8 cellular contexts compared by ENCODE assay signal in the genomic region with DNA sequence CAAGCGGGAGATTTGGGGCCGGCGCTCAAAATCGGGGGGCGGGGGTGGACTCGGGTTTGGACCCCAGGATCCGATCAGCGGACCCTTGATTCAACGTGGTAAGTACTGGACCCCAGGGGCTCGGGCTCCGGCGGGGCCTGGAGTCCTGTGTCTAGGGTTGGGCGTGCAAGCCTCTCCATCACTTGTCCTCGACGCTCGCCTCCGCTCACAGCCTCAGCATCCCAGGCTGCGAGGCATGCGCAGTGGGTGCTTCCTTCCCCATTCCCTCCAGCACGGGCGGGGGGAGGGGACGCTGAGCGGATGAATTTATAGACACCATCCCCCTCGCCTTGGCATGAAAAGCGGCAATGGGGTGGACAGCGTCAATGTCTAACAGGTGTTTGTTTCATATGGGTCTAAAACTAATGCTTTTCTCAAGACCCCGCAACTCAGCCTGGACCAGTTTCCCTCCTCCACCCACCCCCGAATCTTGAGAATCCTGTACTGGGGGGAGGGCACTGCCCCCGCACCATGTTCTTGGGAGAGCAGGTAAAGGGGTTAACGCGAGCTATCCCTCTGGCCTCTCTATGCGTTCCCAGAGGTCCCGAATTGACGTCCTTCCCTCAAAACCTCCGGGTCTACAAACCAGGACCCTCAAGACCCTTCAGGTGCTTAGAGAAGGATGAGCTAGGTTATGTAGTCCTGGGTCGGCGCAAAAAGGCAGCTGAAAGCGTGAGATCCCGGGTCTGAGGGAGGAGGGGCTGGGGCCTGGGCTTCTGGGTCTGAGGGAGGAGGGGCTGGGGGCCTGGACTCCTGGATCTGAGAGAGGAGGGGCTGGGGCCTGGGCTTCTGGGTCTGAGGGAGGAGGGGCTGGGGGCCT. TPM values are rescaled to one million over a fixed set of nuclear protein-coding genes. Genes with fewer than 3 reads are reported as not detected.
DNase-seq lines count a peak whose midpoint lies in the region; ATAC-seq, FAIRE-seq and TF ChIP-seq lines count a peak whose summit lies in the region.

No MANE protein-coding gene starts in this region.

- DNase-seq in GM18507 (ENCODE audit: extremely low spot score, insufficient read length, low read depth) (no peak), NCI-H446 treated with DMSO at 0.1 percent for 48 hours (lab: John Stamatoyannopoulos, UW) (peak; percentile 58), astrocyte of the spinal cord (ENCODE audit: low read depth, low spot score) (peak; percentile 73), hippocampal formation (lab: John Stamatoyannopoulos, UW) (peak; percentile 29 to 60), retina (peak; percentile 91), mesenteric fat pad (ENCODE audit: low spot score) (no peak)

- no peak for TF ChIP-seq CTCF in astrocyte of the spinal cord (IDR thresholded peaks at IDR 0.05; ENCODE audit: low read depth, low read length)

- in situ Hi-C loops in astrocyte of the spinal cord (cut with HindIII; ENCODE audit: low sequenced_read_pairs): no loop called here

- peak overlapping the region; percentile 53 for H3K4me3 ChIP-seq in astrocyte of the spinal cord (ENCODE audit: low read depth, low read length)

- ATAC-seq in GM21786 (IDR thresholded peaks at IDR 0.05; ENCODE audit: unreplicated experiment) (no peak), HG02678 (IDR thresholded peaks at IDR 0.05; ENCODE audit: unreplicated experiment) (no peak)

- FAIRE-seq in GM18507 (lab: Jason Lieb, UNC): peak; percentile 26

RNA-seq across cellular contexts. Expression of a gene that starts 0.6 kb away (rescaled TPM):
- 7.2 TPM for total RNA-seq in mesenteric fat pad

RNA-seq across cellular contexts. Expression of a gene that starts 2.1 kb away (rescaled TPM):
- total RNA-seq in mesenteric fat pad: 1.3 TPM

RNA-seq across cellular contexts. Expression of a gene that starts 14.4 kb away (rescaled TPM):
- total RNA-seq in mesenteric fat pad: 105 TPM

RNA-seq across cellular contexts. Expression of a gene that starts 25.7 kb away (rescaled TPM):
- 10.7 TPM for total RNA-seq in mesenteric fat pad

RNA-seq across cellular contexts. Expression of a gene that starts 25.8 kb away (rescaled TPM):
- 46.7 TPM for total RNA-seq in mesenteric fat pad

Comparison
In these comparisons a context has a peak if more than half of its experiments do, and no peak if none do; other contexts are left out.
1. DNase-seq: peak in NCI-H446 treated with DMSO at 0.1 percent for 48 hours (single experiment), astrocyte of the spinal cord (single experiment), hippocampal formation (2 of 2) and retina (single experiment); none in GM18507 (single experiment) and mesenteric fat pad (single experiment).